ENCODE assay signal across 8 cellular contexts in the genomic region with DNA sequence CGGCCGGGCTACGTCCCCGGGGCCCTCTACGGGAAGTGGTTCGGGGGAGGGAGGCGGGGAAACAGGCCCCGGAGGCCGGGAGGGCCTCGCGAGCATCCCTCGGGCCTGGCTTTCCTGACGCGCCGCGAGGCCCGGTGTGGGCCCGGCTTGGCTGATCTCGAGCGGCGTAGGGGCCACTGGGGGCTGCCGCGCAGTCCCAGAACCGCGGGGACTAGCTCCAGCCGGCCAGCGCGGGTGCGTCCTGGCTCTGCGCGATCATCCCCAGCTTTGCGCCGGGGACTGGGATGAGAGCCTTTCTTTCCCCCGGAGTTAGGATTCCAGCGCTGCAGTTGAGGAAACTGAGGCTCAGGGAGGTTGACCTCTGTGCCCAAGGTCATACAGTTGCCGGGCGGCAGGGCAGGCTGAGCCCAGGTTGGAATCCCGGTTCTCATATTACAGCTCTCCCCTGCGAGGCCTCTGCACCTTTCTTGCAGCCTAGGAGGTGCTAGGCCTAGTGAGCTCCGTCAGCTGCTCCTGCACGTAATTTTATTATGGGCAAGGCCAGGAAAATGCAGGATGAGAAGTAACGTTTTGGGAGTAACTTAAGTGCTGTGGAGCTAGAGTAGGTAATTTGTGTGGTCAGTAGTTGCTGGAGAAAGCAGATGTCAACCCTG. TPM values are rescaled to one million over a fixed set of nuclear protein-coding genes. Genes with fewer than 3 reads are reported as not detected.
DNase-seq lines count a peak whose midpoint lies in the region; ATAC-seq and TF ChIP-seq lines count a peak whose summit lies in the region.

No MANE protein-coding gene starts in this region.

- no peaks in the 10 kb centered on the region for H3K9me3 ChIP-seq in smooth muscle cell (replicated peaks; ENCODE audit: low read depth)

- no peaks in the 10 kb centered on the region for H3K36me3 ChIP-seq in smooth muscle cell (ENCODE audit: low read depth)

- peaks cover 48% of the 10 kb centered on the region for H3K79me2 ChIP-seq in smooth muscle cell (ENCODE audit: low read depth)

- ATAC-seq in GM21447 (IDR thresholded peaks at IDR 0.05; ENCODE audit: unreplicated experiment): peak; percentile 3
- no peak for ATAC-seq in GM18909 (IDR thresholded peaks at IDR 0.05; ENCODE audit: poor library complexity, unreplicated experiment)

- no peaks in the 10 kb centered on the region for H3K27me3 ChIP-seq in smooth muscle cell (ENCODE audit: low read depth)

- H3K4me1 ChIP-seq in smooth muscle cell (ENCODE audit: low read depth): peaks cover 21% of the 10 kb centered on the region

- H2AFZ ChIP-seq in smooth muscle cell (ENCODE audit: low read depth): peak overlapping the region; percentile 23

- H4K20me1 ChIP-seq in smooth muscle cell (ENCODE audit: low read depth): peaks cover 47% of the 10 kb centered on the region

- WGBS in smooth muscle cell (ENCODE audit: low lambda C conversion rate): under 1% methylated on average over 21 of the region's 42 CpGs

- TF ChIP-seq CTCF in AG10803 (conservative IDR thresholded peaks at IDR 0.05; ENCODE audit: low read length) (no peak), smooth muscle cell (IDR thresholded peaks at IDR 0.05; ENCODE audit: borderline replicate concordance, insufficient read depth, poor library complexity, severe bottlenecking) (no peak)

- DNase-seq in AG10803 (ENCODE audit: low read depth) (peak; percentile 24), NCI-H2227 (lab: John Stamatoyannopoulos, UW; ENCODE audit: unreplicated experiment) (peak; percentile 78), astrocyte of the hippocampus (ENCODE audit: low read depth, low spot score) (peak; percentile 48), iris pigment epithelial cell (ENCODE audit: low read depth) (peak; percentile 36), smooth muscle cell (lab: John Stamatoyannopoulos, UW; ENCODE audit: unreplicated experiment) (no peak), NCI-H2081 treated with DMSO at 0.1 percent for 48 hours (lab: John Stamatoyannopoulos, UW) (no peak)

- peak overlapping the region; percentile 90 for H3K4me2 ChIP-seq in smooth muscle cell

- peak overlapping the region; percentile 47 for H3K27ac ChIP-seq in smooth muscle cell (ENCODE audit: low read depth)

- peak overlapping the region; percentile 82 for H3K4me3 ChIP-seq in AG10803 (ENCODE audit: low read length)
- peak overlapping the region; percentile 67 for H3K4me3 ChIP-seq in smooth muscle cell

- H3F3A ChIP-seq in smooth muscle cell (ENCODE audit: low read depth): peaks cover 21% of the 10 kb centered on the region

- H3K9ac ChIP-seq in smooth muscle cell (ENCODE audit: low read depth): peak overlapping the region; percentile 67

RNA-seq across cellular contexts. Expression of a gene that starts 0.5 kb away (rescaled TPM):
- 13.8 and 23.4 TPM in 2 replicates for total RNA-seq in smooth muscle cell
- 11.7 and 17.9 TPM in 2 replicates for polyA plus RNA-seq in smooth muscle cell

Comparison
In these comparisons a context has a peak if more than half of its experiments do, and no peak if none do; other contexts are left out.
1. DNase-seq: peak in AG10803 (single experiment), NCI-H2227 (single experiment), astrocyte of the hippocampus (single experiment) and iris pigment epithelial cell (single experiment); none in smooth muscle cell (single experiment) and NCI-H2081 treated with DMSO at 0.1 percent for 48 hours (single experiment).